ENCODE assay signal across 8 cellular contexts in genomic region chr9:89497181-89497963, GRCh38. TPM values are rescaled to one million over a fixed set of nuclear protein-coding genes. Genes with fewer than 3 reads are reported as not detected.
DNase-seq lines count a peak whose midpoint lies in the region; ATAC-seq, FAIRE-seq and TF ChIP-seq lines count a peak whose summit lies in the region.

No MANE protein-coding gene starts in this region.

- peak overlapping the region; percentile 73 for H3K9ac ChIP-seq in endocrine pancreas (ENCODE audit: control insufficient read depth, insufficient read depth, low read length)

- DNase-seq in SJSA1 (ENCODE audit: low read depth in 1 of 2, low spot score in 2 of 2) (no peak), naive B cell (no peak), frontal cortex (ENCODE audit: low spot score in 2 of 2) (no peak), midbrain (lab: John Stamatoyannopoulos, UW) (no peak)

- peak overlapping the region; percentile 77 for H3K4me2 ChIP-seq in DOHH2 (ENCODE audit: low read length)

- H3K36me3 ChIP-seq in DOHH2 (ENCODE audit: control insufficient read depth, low read length) (no peaks in the 10 kb centered on the region), SJSA1 (no peaks in the 10 kb centered on the region), endocrine pancreas (ENCODE audit: control insufficient read depth, insufficient read depth, low read length) (no peaks in the 10 kb centered on the region)

- H3K27me3 Mint-ChIP-seq in naive B cell: no peaks in the 10 kb centered on the region

- H3K4me1 Mint-ChIP-seq in naive B cell: peaks cover 70 to 90% (median 90%) of the 10 kb centered on the region in 3 donors

- H3K4me1 ChIP-seq in DOHH2 (ENCODE audit: control insufficient read depth, low read length) (peaks cover 28% of the 10 kb centered on the region), SJSA1 (replicated peaks) (no peaks in the 10 kb centered on the region), endocrine pancreas (ENCODE audit: control insufficient read depth, insufficient read depth, low read length) (peaks cover under 1% of the 10 kb centered on the region)

- no peaks in the 10 kb centered on the region for H3K9me2 ChIP-seq in DOHH2 (replicated peaks; ENCODE audit: control insufficient read depth, low read length)

- ATAC-seq in GM21825 (IDR thresholded peaks at IDR 0.05; ENCODE audit: unreplicated experiment): peak; percentile 21
- ATAC-seq in naive B cell (ENCODE audit: low read depth in 2 of 2): peak; percentile 63 to 64
- no peak for ATAC-seq in GM18861 (IDR thresholded peaks at IDR 0.05; ENCODE audit: unreplicated experiment)

- peaks cover 0 to 2% of the 10 kb centered on the region in 2 donors for H3K36me3 Mint-ChIP-seq in naive B cell

- H4K20me1 ChIP-seq in DOHH2 (ENCODE audit: control insufficient read depth, insufficient read depth, low read depth, low read length): peaks cover 21% of the 10 kb centered on the region

- no peak overlapping the region for H3K27ac ChIP-seq in DOHH2 (ENCODE audit: low read depth, low read length)
- H3K27ac ChIP-seq in SJSA1: no peak overlapping the region

- H3K4me3 ChIP-seq in DOHH2 (ENCODE audit: low read length): peak overlapping the region; percentile 69
- H3K4me3 ChIP-seq in SJSA1: peak overlapping the region; percentile 31
- H3K4me3 ChIP-seq in endocrine pancreas (ENCODE audit: control insufficient read depth, insufficient read depth, low read length): peak overlapping the region; percentile 63

- H3F3A ChIP-seq in DOHH2 (ENCODE audit: control insufficient read depth, insufficient read depth): no peaks in the 10 kb centered on the region

- H3K27ac Mint-ChIP-seq in naive B cell: peak overlapping the region; percentile 41 to 96 (median 76)

- H3K9me3 Mint-ChIP-seq in naive B cell: no peaks in the 10 kb centered on the region

- H3K4me3 Mint-ChIP-seq in naive B cell: peak overlapping the region; percentile 85 to 95 (median 91)

- FAIRE-seq in frontal cortex (lab: Jason Lieb, UNC): no peak

- no peaks in the 10 kb centered on the region for H3K9me3 ChIP-seq in DOHH2 (ENCODE audit: control insufficient read depth, insufficient read depth, low read length)
- H3K9me3 ChIP-seq in SJSA1 (replicated peaks): no peaks in the 10 kb centered on the region
- H3K9me3 ChIP-seq in endocrine pancreas (ENCODE audit: control insufficient read depth, low read length): no peaks in the 10 kb centered on the region

- TF ChIP-seq CTCF in DOHH2 (IDR thresholded peaks at IDR 0.05; ENCODE audit: low read depth, low read length, poor library complexity, severe bottlenecking): no peak

- H3K79me2 ChIP-seq in DOHH2 (ENCODE audit: control insufficient read depth, low read length): peaks cover 46% of the 10 kb centered on the region

- peaks cover 3% of the 10 kb centered on the region; the same call in 1 of the 2 replicates for H3K27me3 ChIP-seq in DOHH2 (ENCODE audit: control insufficient read depth, low read length)
- H3K27me3 ChIP-seq in SJSA1 (replicated peaks): no peaks in the 10 kb centered on the region
- H3K27me3 ChIP-seq in endocrine pancreas (ENCODE audit: control insufficient read depth, insufficient read depth, low read length): no peaks in the 10 kb centered on the region

RNA-seq across cellular contexts. Expression of gene SEMA4D, which starts 0.5 kb away (rescaled TPM):
- total RNA-seq in SJSA1 (2014; rRNA removed; shearing (Covaris generic)): 0.03 and 0.37 TPM in 2 replicates
- polyA plus RNA-seq in naive B cell (ENCODE audit: low read depth in 6 of 6): 10 to 100 TPM; 13.4 to 38.2 (median 21.5) TPM
- total RNA-seq in frontal cortex: 7.7 TPM
